ENCODE assay signal across 10 cellular contexts in genomic region chr1:155933591-155934096, GRCh38. TPM values are rescaled to one million over a fixed set of nuclear protein-coding genes. Genes with fewer than 3 reads are reported as not detected.
DNase-seq lines count a peak whose midpoint lies in the region; ATAC-seq and TF ChIP-seq lines count a peak whose summit lies in the region.
"Had no signal": no experiment of that assay in that cellular context is flagged by ENCODE, and none has a peak within 500 bp of the region (broad histone marks: within the 10 kb centered on the region; RNA-seq: fewer than 3 reads in every experiment).

No MANE protein-coding gene starts in this region.

- TF ChIP-seq POLR2A in suprapubic skin (IDR thresholded peaks at IDR 0.05) = no peak

- WGBS in suprapubic skin = 4% methylated on average over 10 of the region's 10 CpGs

- TF ChIP-seq EP300 in suprapubic skin (IDR thresholded peaks at IDR 0.05) = no peak

- no peak for TF ChIP-seq CTCF in suprapubic skin (IDR thresholded peaks at IDR 0.05)

- H3K36me3 ChIP-seq in SK-N-MC (ENCODE audit: insufficient read depth, low read length) (peaks cover 50% of the 10 kb centered on the region), iPS-18a (ENCODE audit: control insufficient read depth, low read depth, low read length) (peaks cover 34% of the 10 kb centered on the region), suprapubic skin (peaks cover 24% of the 10 kb centered on the region)

- ATAC-seq in HG02678 (IDR thresholded peaks at IDR 0.05; ENCODE audit: unreplicated experiment) = no peak
- no peak for ATAC-seq in HG03159 (IDR thresholded peaks at IDR 0.05; ENCODE audit: unreplicated experiment)

- H3K27me3 ChIP-seq in iPS-18a (ENCODE audit: control insufficient read depth, insufficient read depth, low read length) (no peaks in the 10 kb centered on the region), suprapubic skin (no peaks in the 10 kb centered on the region)

- peak overlapping the region; percentile 97 for H3K27ac ChIP-seq in SK-N-MC
- peak overlapping the region; percentile 71 for H3K27ac ChIP-seq in iPS-18a (ENCODE audit: low read length)
- peak overlapping the region; percentile 92 for H3K27ac ChIP-seq in suprapubic skin

- H3K9me3 ChIP-seq in SK-N-MC (ENCODE audit: low read depth, low read length) (no peaks in the 10 kb centered on the region), iPS-18a (ENCODE audit: control insufficient read depth, low read depth, low read length) (no peaks in the 10 kb centered on the region), suprapubic skin (no peaks in the 10 kb centered on the region)

- H3K9ac ChIP-seq in SK-N-MC (ENCODE audit: insufficient read length) (peak overlapping the region; percentile 93), iPS-18a (ENCODE audit: low read length) (peak overlapping the region; percentile 78)

- H3K4me3 ChIP-seq in SK-N-MC = peak overlapping the region; percentile 82
- peak overlapping the region; percentile 81 for H3K4me3 ChIP-seq in iPS-18a (ENCODE audit: low read length)
- H3K4me3 ChIP-seq in suprapubic skin = peak overlapping the region; percentile 70

- H3K4me1 ChIP-seq in iPS-18a (ENCODE audit: control insufficient read depth, low read depth, low read length) = peaks cover 3% of the 10 kb centered on the region
- peaks cover 52% of the 10 kb centered on the region for H3K4me1 ChIP-seq in suprapubic skin

- intact Hi-C loops in posterior vena cava (cut with DNase I) = no loop called here

- DNase-seq in NCI-H2227 (lab: John Stamatoyannopoulos, UW; ENCODE audit: unreplicated experiment) = peak; percentile 33
- DNase-seq in NCI-H2227 treated with DMSO at 0.1 percent for 48 hours (lab: John Stamatoyannopoulos, UW) = no peak
- DNase-seq in SK-N-MC (ENCODE audit: low read depth, low spot score) = no peak
- DNase-seq in suprapubic skin (ENCODE audit: low spot score in 2 of 2) = no peak
- no peak for DNase-seq in posterior vena cava (ENCODE audit: low spot score)

RNA-seq across cellular contexts. Expression of gene KHDC4, which starts 0.6 kb away (rescaled TPM):
- total RNA-seq in suprapubic skin = 100 to 1,000 TPM in 1 of 4 donors, 10 to 100 TPM in 3; 33.6 to 116 (median 50.3) TPM
- 10 to 100 TPM; 28.6 to 28.8 TPM for total RNA-seq in posterior vena cava

RNA-seq across cellular contexts. Expression of gene RXFP4, which starts 7.8 kb away (rescaled TPM):
- total RNA-seq in suprapubic skin (not detected), posterior vena cava (not detected)
- total RNA-seq: Calu3, neural crest cell had no signal

RNA-seq across cellular contexts. Expression of gene RIT1, which starts 22.5 kb away (rescaled TPM):
- 10 to 100 TPM; 18.1 to 30.8 (median 23.8) TPM for total RNA-seq in suprapubic skin
- total RNA-seq in posterior vena cava = 10 to 100 TPM; 34.1 to 36.2 TPM

RNA-seq across cellular contexts. Expression of gene ARHGEF2, which starts 44.7 kb away (rescaled TPM):
- total RNA-seq in suprapubic skin (10 to 100 TPM; 13.7 to 42.1 (median 20.6) TPM), posterior vena cava (100 to 1,000 TPM; 138 to 161 TPM)
